In genomic region chr21:19792004-19792403, GRCh38 we compare ENCODE assay signal across 24 cellular contexts.
DNase-seq lines count a peak whose midpoint lies in the region; ATAC-seq, FAIRE-seq and TF ChIP-seq lines count a peak whose summit lies in the region.
"Had no signal": no experiment of that assay in that cellular context is flagged by ENCODE, and none has a peak within 500 bp of the region (broad histone marks: within the 10 kb centered on the region; RNA-seq: fewer than 3 reads in every experiment).

No MANE protein-coding gene starts in this region.

- WGBS in body of pancreas, 2 donors, result 40 to 49% methylated on average over 4 of the region's 4 CpGs
- 73 to 86% (median 80%) methylated on average over 4 of the region's 4 CpGs for WGBS in small intestine, 3 donors

- no peaks in the 10 kb centered on the region for H3K27me3 ChIP-seq in body of pancreas
- H3K27me3 ChIP-seq in left lung, result no peaks in the 10 kb centered on the region
- H3K27me3 ChIP-seq in upper lobe of right lung, result no peaks in the 10 kb centered on the region
- no peaks in the 10 kb centered on the region for H3K27me3 ChIP-seq in CD4-positive, alpha-beta T cell (ENCODE audit: control insufficient read depth, insufficient read depth, low read length)
- H3K27me3 ChIP-seq in small intestine (ENCODE audit: control insufficient read depth in 2 of 2, insufficient read depth in 2 of 2, low read length in 2 of 2), result no peaks in the 10 kb centered on the region
- H3K27me3 ChIP-seq: BE2C, BLaER1 had no signal

- H3K36me3 ChIP-seq in body of pancreas (replicated peaks in 1 of 2; ENCODE audit: insufficient read depth in 1 of 2, low read depth in 2 of 2), result no peaks in the 10 kb centered on the region
- H3K36me3 ChIP-seq in left lung, result no peaks in the 10 kb centered on the region
- no peaks in the 10 kb centered on the region for H3K36me3 ChIP-seq in upper lobe of right lung
- H3K36me3 ChIP-seq in small intestine (ENCODE audit: control insufficient read depth in 2 of 2, insufficient read depth in 2 of 2, low read length in 2 of 2), result no peaks in the 10 kb centered on the region
- H3K36me3 ChIP-seq: BE2C, BLaER1 had no signal

- H3K4me3 ChIP-seq in body of pancreas, result no peak overlapping the region
- no peak overlapping the region for H3K4me3 ChIP-seq in left lung
- no peak overlapping the region for H3K4me3 ChIP-seq in upper lobe of right lung
- H3K4me3 ChIP-seq in small intestine (ENCODE audit: low read depth in 1 of 2, low read length in 2 of 2), result no peak overlapping the region
- H3K4me3 ChIP-seq: BLaER1 had no signal

- TF ChIP-seq POLR2A in body of pancreas (IDR thresholded peaks at IDR 0.05), result no peak

- peaks cover 10% of the 10 kb centered on the region for H3K9me3 Mint-ChIP-seq in CD4-positive, alpha-beta T cell

- H3K4me1 ChIP-seq in body of pancreas, result no peaks in the 10 kb centered on the region
- no peaks in the 10 kb centered on the region for H3K4me1 ChIP-seq in left lung
- no peaks in the 10 kb centered on the region for H3K4me1 ChIP-seq in upper lobe of right lung
- H3K4me1 ChIP-seq in small intestine (ENCODE audit: control insufficient read depth in 2 of 2, insufficient read depth in 1 of 2, low read depth in 1 of 2, low read length in 1 of 2), result no peaks in the 10 kb centered on the region
- H3K4me1 ChIP-seq: BE2C, BLaER1, Caco-2 had no signal

- TF ChIP-seq CTCF in body of pancreas (IDR thresholded peaks at IDR 0.05), result no peak
- TF ChIP-seq CTCF in left lung (IDR thresholded peaks at IDR 0.05), result no peak
- no peak for TF ChIP-seq CTCF in upper lobe of right lung (IDR thresholded peaks at IDR 0.05)
- TF ChIP-seq CTCF in CD4-positive, alpha-beta T cell (IDR thresholded peaks at IDR 0.05), result no peak

- H3K27ac ChIP-seq in body of pancreas, result peak overlapping the region in 1 of 4 donors; percentile 20
- no peak overlapping the region for H3K27ac ChIP-seq in left lung
- H3K27ac ChIP-seq in upper lobe of right lung, result no peak overlapping the region
- no peak overlapping the region for H3K27ac ChIP-seq in CD4-positive, alpha-beta T cell (ENCODE audit: low read depth, low read length)
- no peak overlapping the region for H3K27ac ChIP-seq in small intestine (ENCODE audit: low read depth in 1 of 2, low read length in 1 of 2)
- H3K27ac ChIP-seq: BLaER1 had no signal

- H3K9me3 ChIP-seq in body of pancreas (no peaks in the 10 kb centered on the region), left lung (no peaks in the 10 kb centered on the region), upper lobe of right lung (no peaks in the 10 kb centered on the region), small intestine (ENCODE audit: control insufficient read depth, low read depth) (no peaks in the 10 kb centered on the region)
- H3K9me3 ChIP-seq in CD4-positive, alpha-beta T cell (ENCODE audit: control insufficient read depth, low read length), result no peaks in the 10 kb centered on the region
- H3K9me3 ChIP-seq: BE2C, BLaER1, Caco-2 had no signal

- no peak overlapping the region for H3K4me3 Mint-ChIP-seq in CD4-positive, alpha-beta T cell
- H3K4me3 Mint-ChIP-seq: CD14-positive monocyte; CD4-positive, CD25-positive, alpha-beta regulatory T cell; CD8-positive, alpha-beta T cell had no signal

- no peaks in the 10 kb centered on the region for H3K36me3 Mint-ChIP-seq in CD4-positive, alpha-beta T cell (ENCODE audit: low read depth)
- H3K36me3 Mint-ChIP-seq: CD14-positive monocyte; CD4-positive, CD25-positive, alpha-beta regulatory T cell; CD8-positive, alpha-beta T cell had no signal

- intact Hi-C loops in body of pancreas (cut with DNase I) (no loop called here), left lung (cut with DNase I) (no loop called here), upper lobe of right lung (cut with DNase I) (no loop called here)
- intact Hi-C loops in CD4-positive, alpha-beta T cell (cut with DNase I, micrococcal nuclease), result no loop called here

- H3K4me1 Mint-ChIP-seq in CD4-positive, alpha-beta T cell (ENCODE audit: low read depth), result no peaks in the 10 kb centered on the region
- H3K4me1 Mint-ChIP-seq: CD14-positive monocyte; CD4-positive, CD25-positive, alpha-beta regulatory T cell had no signal

- no peak for FAIRE-seq in small intestine (lab: Jason Lieb, UNC)
- FAIRE-seq: GM12891, GM19239 had no signal

- DNase-seq in HuH-7.5 (ENCODE audit: low spot score) (peak; percentile 5), body of pancreas (no peak), left lung (no peak), upper lobe of right lung (no peak), cerebellum (ENCODE audit: low spot score) (no peak), small intestine (no peak)
- no peak for DNase-seq in CD4-positive, alpha-beta T cell
- DNase-seq: 8988T; ACHN; BE2C; C1 segment of cervical spinal cord; Caco-2; Calu3; CD4-positive, CD25-positive, alpha-beta regulatory T cell; CD8-positive, alpha-beta T cell; DMS 273 treated with DMSO at 0.1 percent for 48 hours; DMS153; DMS79 treated with DMSO at 0.1 percent for 48 hours; GF-D8 had no signal

- ATAC-seq in body of pancreas (peak; percentile 47), left lung (peak; percentile 84), upper lobe of right lung (peak; percentile 35), GM21717 (IDR thresholded peaks at IDR 0.05; ENCODE audit: unreplicated experiment) (no peak)
- ATAC-seq in CD4-positive, alpha-beta T cell (ENCODE audit: poor library complexity), result no peak
- ATAC-seq: CD8-positive, alpha-beta T cell had no signal

- CTCF ChIA-PET in CD4-positive, alpha-beta T cell (lab: Charles Lee), result no interaction called here

- no peak overlapping the region for H3K27ac Mint-ChIP-seq in CD4-positive, alpha-beta T cell
- H3K27ac Mint-ChIP-seq: CD14-positive monocyte; CD4-positive, CD25-positive, alpha-beta regulatory T cell; CD8-positive, alpha-beta T cell had no signal

- H3K27me3 Mint-ChIP-seq in CD4-positive, alpha-beta T cell, result no peaks in the 10 kb centered on the region
- H3K27me3 Mint-ChIP-seq: CD4-positive, CD25-positive, alpha-beta regulatory T cell had no signal

- POLR2A ChIA-PET in CD4-positive, alpha-beta T cell (lab: Charles Lee), result no interaction called here

Comparison
In these comparisons a context has a peak if more than half of its experiments do, and no peak if none do; other contexts are left out.
1. ATAC-seq: peak in body of pancreas (single experiment), left lung (single experiment) and upper lobe of right lung (single experiment); none in CD4-positive, alpha-beta T cell (single experiment) and GM21717 (single experiment).